8 cellular contexts compared by ENCODE assay signal in genomic region chr19:50383852-50384684, GRCh38. TPM values are rescaled to one million over a fixed set of nuclear protein-coding genes. Genes with fewer than 3 reads are reported as not detected.
A peak's percentile ranks its signal among the peaks of the same experiment; 100 is the strongest.
DNase-seq lines count a peak whose midpoint lies in the region; ATAC-seq and TF ChIP-seq lines count a peak whose summit lies in the region.

Gene POLD1 (plus strand): TSS chr19:50384347. CDS start chr19:50398852, 14,505 bp downstream.

- H3K4me3 Mint-ChIP-seq in HFFc6: peak within 1 kb of the TSS; percentile 98
- H3K4me3 Mint-ChIP-seq in activated naive CD4-positive, alpha-beta T cell treated with anti-CD3 and anti-CD28 coated beads, Interleukin-2, amount 10 ng/mL, durations not matched to agents 7 days and 5 days: peak within 1 kb of the TSS; percentile 96

- no peaks in the 10 kb centered on the region for H3K27me3 ChIP-seq in gastroesophageal sphincter

- peak within 1 kb of the TSS; percentile 92 for H3K27ac Mint-ChIP-seq in HFFc6
- peak within 1 kb of the TSS; percentile 89 for H3K27ac Mint-ChIP-seq in activated naive CD4-positive, alpha-beta T cell treated with anti-CD3 and anti-CD28 coated beads, Interleukin-2, amount 10 ng/mL, durations not matched to agents 7 days and 5 days

- WGBS in gastroesophageal sphincter (ENCODE audit: low coverage in 1 of 2), 2 donors: 0 to 2% methylated on average over 3 to 19 of the region's 78 CpGs

- peak within 1 kb of the TSS; percentile 68 for H3K27ac ChIP-seq in SK-N-MC
- H3K27ac ChIP-seq in gastroesophageal sphincter: peak within 1 kb of the TSS; percentile 45 to 93 (median 88)

- peak; percentile 94 for ATAC-seq in gastroesophageal sphincter

- 0 out of 2 replicates have a peak, but pooled peaks have one; percentile 20 for TF ChIP-seq CTCF in HFFc6 (IDR thresholded peaks at IDR 0.05)
- TF ChIP-seq CTCF in NB4 (IDR thresholded peaks at IDR 0.05; ENCODE audit: low read depth, low read length): no peak
- TF ChIP-seq CTCF in gastroesophageal sphincter (IDR thresholded peaks at IDR 0.05): no peak

- H3K9me3 ChIP-seq in SK-N-MC (ENCODE audit: low read depth, low read length): no peaks in the 10 kb centered on the region
- H3K9me3 ChIP-seq in gastroesophageal sphincter: no peaks in the 10 kb centered on the region

- peaks cover 0 to 37% (median 7%) of the 10 kb centered on the region in 3 donors for H3K4me1 ChIP-seq in gastroesophageal sphincter

- peaks cover 10% of the 10 kb centered on the region for H3K27me3 Mint-ChIP-seq in HFFc6 (ENCODE audit: insufficient read depth)
- no peaks in the 10 kb centered on the region for H3K27me3 Mint-ChIP-seq in activated naive CD4-positive, alpha-beta T cell treated with anti-CD3 and anti-CD28 coated beads, Interleukin-2, amount 10 ng/mL, durations not matched to agents 7 days and 5 days

- H3K9ac ChIP-seq in SK-N-MC (ENCODE audit: insufficient read length): peak within 1 kb of the TSS; percentile 80

- peak; percentile 57 for TF ChIP-seq POLR2A in NB4 (IDR thresholded peaks at IDR 0.05; ENCODE audit: extremely low read depth, insufficient read length)
- peak; percentile 9 to 27 for TF ChIP-seq POLR2A in gastroesophageal sphincter (IDR thresholded peaks at IDR 0.05)

- H3K4me3 ChIP-seq in NB4 (ENCODE audit: low read depth, low read length) (peak within 1 kb of the TSS; percentile 84), SK-N-MC (peak within 1 kb of the TSS; percentile 86), gastroesophageal sphincter (peak within 1 kb of the TSS; percentile 46 to 79)

- H3K9me3 Mint-ChIP-seq in HFFc6: no peaks in the 10 kb centered on the region
- H3K9me3 Mint-ChIP-seq in activated naive CD4-positive, alpha-beta T cell treated with anti-CD3 and anti-CD28 coated beads, Interleukin-2, amount 10 ng/mL, durations not matched to agents 7 days and 5 days: no peaks in the 10 kb centered on the region

- no peak for TF ChIP-seq EP300 in gastroesophageal sphincter (IDR thresholded peaks at IDR 0.05)

- peak; percentile 99 for DNase-seq in GM03348 (ENCODE audit: low spot score)
- DNase-seq in HFFc6: peak; percentile 96
- peak; percentile 96 for DNase-seq in NB4 (ENCODE audit: low read depth)
- DNase-seq in SK-N-MC (ENCODE audit: low read depth, low spot score): peak; percentile 80
- DNase-seq in activated naive CD4-positive, alpha-beta T cell treated with anti-CD3 and anti-CD28 coated beads, Interleukin-2, amount 10 ng/mL, durations not matched to agents 7 days and 5 days: peak; percentile 99
- peak; percentile 89 for DNase-seq in non-pigmented ciliary epithelial cell (ENCODE audit: low read depth)
- peak; percentile 88 for DNase-seq in superior temporal gyrus (ENCODE audit: extremely low spot score)

- CTCF ChIA-PET in activated naive CD4-positive, alpha-beta T cell treated with anti-CD3 and anti-CD28 coated beads, Interleukin-2, amount 10 ng/mL, durations not matched to agents 7 days and 5 days (lab: Charles Lee): interaction anchor here (0.7 to 1.3 kb wide), 2 partner anchors 23 to 27 kb away, joined by 3 to 9 read pairs; no protein-coding TSS in a partner anchor

- H3K36me3 Mint-ChIP-seq in HFFc6 (ENCODE audit: low read depth): peaks cover 20% of the 10 kb centered on the region
- peaks cover 39% of the 10 kb centered on the region for H3K36me3 Mint-ChIP-seq in activated naive CD4-positive, alpha-beta T cell treated with anti-CD3 and anti-CD28 coated beads, Interleukin-2, amount 10 ng/mL, durations not matched to agents 7 days and 5 days

- peaks cover 32% of the 10 kb centered on the region for H3K4me1 Mint-ChIP-seq in HFFc6 (ENCODE audit: low read depth)
- peaks cover 36% of the 10 kb centered on the region for H3K4me1 Mint-ChIP-seq in activated naive CD4-positive, alpha-beta T cell treated with anti-CD3 and anti-CD28 coated beads, Interleukin-2, amount 10 ng/mL, durations not matched to agents 7 days and 5 days

- peaks cover 27% of the 10 kb centered on the region; the same call in 1 of the 2 replicates for H3K36me3 ChIP-seq in SK-N-MC (ENCODE audit: insufficient read depth, low read length)
- H3K36me3 ChIP-seq in gastroesophageal sphincter: peaks cover 0 to 51% of the 10 kb centered on the region in 2 donors

RNA-seq across cellular contexts. Expression of gene POLD1, which starts in this region (rescaled TPM):
- total RNA-seq in HFFc6 (2021; fragmentation: NEBNext Ultra II Directional; extraction: Animal tissue kit (Norgen Biotek cat#: 25700)): 10 to 100 TPM; 21.7 to 37.8 (median 33.7) TPM
- 10 to 100 TPM in 2 of 4 donors, 1 to 10 TPM in 2; 7.2 to 13.7 (median 10.3) TPM for total RNA-seq in gastroesophageal sphincter

Comparison
In these comparisons a context has a peak if more than half of its experiments do, and no peak if none do; other contexts are left out.
1. Peak in every context shown above with its lines: DNase-seq, ATAC-seq, H3K4me3 ChIP-seq and H3K27ac ChIP-seq.